In the genomic region with DNA sequence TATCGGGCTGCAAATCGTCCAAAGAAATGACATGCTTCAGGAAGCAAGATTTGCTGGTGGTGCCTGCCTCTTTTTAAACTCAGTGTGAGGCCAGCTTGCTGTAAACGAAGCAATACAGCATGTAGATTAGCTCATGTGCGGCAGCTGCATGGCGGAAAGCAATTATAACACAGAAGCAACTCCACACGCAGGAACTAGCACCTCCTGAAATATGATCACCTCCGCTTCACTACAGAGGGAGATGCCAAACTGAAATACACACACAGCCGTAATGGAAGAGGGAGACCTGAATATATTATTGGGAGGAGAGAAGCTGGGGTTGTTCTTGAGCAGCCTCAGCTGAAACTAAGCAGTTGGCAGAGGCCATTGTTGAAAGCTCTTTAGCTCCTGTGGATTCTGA, we compare ENCODE assay signal across 1 cellular context.
TF ChIP-seq lines count a peak whose summit lies in the region.

No MANE protein-coding gene starts in this region.

TF ChIP-seq in IMR-90, 13 proteins besides CTCF, POLR2A, EP300 and RAD21:
- no peak for TF ChIP-seq SMC3 (IDR thresholded peaks at IDR 0.05; ENCODE audit: low read depth, low read length)
- TF ChIP-seq BHLHE40 (IDR thresholded peaks at IDR 0.05; ENCODE audit: low read depth, low read length), result no peak
- TF ChIP-seq MAFK (IDR thresholded peaks at IDR 0.05; ENCODE audit: low read depth, low read length), result no peak
- TF ChIP-seq, protein P1, sequence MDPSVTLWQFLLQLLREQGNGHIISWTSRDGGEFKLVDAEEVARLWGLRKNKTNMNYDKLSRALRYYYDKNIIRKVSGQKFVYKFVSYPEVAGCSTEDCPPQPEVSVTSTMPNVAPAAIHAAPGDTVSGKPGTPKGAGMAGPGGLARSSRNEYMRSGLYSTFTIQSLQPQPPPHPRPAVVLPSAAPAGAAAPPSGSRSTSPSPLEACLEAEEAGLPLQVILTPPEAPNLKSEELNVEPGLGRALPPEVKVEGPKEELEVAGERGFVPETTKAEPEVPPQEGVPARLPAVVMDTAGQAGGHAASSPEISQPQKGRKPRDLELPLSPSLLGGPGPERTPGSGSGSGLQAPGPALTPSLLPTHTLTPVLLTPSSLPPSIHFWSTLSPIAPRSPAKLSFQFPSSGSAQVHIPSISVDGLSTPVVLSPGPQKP (IDR thresholded peaks at IDR 0.05; ENCODE audit: borderline replicate concordance, low read depth, low read length), result no peak
- TF ChIP-seq, protein P2, sequence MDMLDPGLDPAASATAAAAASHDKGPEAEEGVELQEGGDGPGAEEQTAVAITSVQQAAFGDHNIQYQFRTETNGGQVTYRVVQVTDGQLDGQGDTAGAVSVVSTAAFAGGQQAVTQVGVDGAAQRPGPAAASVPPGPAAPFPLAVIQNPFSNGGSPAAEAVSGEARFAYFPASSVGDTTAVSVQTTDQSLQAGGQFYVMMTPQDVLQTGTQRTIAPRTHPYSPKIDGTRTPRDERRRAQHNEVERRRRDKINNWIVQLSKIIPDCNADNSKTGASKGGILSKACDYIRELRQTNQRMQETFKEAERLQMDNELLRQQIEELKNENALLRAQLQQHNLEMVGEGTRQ (IDR thresholded peaks at IDR 0.05; ENCODE audit: low read depth, low read length), result no peak
- TF ChIP-seq RFX5 (IDR thresholded peaks at IDR 0.05; ENCODE audit: low read depth, low read length), result no peak
- TF ChIP-seq CHD1 (IDR thresholded peaks at IDR 0.05; ENCODE audit: low read depth, low read length), result no peak
- no peak for TF ChIP-seq MXI1 (IDR thresholded peaks at IDR 0.05; ENCODE audit: borderline replicate concordance, low read depth, low read length)
- TF ChIP-seq MAZ (IDR thresholded peaks at IDR 0.05; ENCODE audit: borderline replicate concordance, low read depth, low read length), result no peak
